In the genomic region with DNA sequence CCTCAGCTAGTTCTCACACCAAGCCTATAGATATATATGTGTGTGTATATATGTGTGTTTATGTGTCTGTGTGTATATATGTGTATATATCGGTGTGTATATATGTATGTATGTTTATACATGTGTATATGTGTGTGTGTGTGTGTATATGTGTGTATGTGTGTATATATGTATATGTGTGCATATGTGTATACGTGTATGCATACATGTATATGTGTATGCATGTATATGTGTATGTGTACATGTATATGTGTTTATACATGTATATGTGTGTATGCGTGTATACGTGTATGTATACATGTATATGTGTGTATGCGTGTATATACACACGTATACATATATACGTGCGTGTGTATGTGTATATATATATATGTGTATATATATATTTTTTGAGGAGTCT, we compare ENCODE assay signal across 9 cellular contexts.
"Had no signal": no experiment of that assay in that cellular context is flagged by ENCODE, and none has a peak within 500 bp of the region (broad histone marks: within the 10 kb centered on the region; RNA-seq: fewer than 3 reads in every experiment).

No MANE protein-coding gene starts in this region.

- H3K4me1 Mint-ChIP-seq: GM23338, H9 had no signal

- H3K27ac ChIP-seq: HL-60, KMS-11 had no signal

- DNase-seq: H9, HCEC 1CT, Karpas-422, KBM-7 had no signal

- H3K27ac Mint-ChIP-seq: GM23338, H9 had no signal

- H3K4me2 ChIP-seq: GM23338, KMS-11 had no signal

- H3K4me3 ChIP-seq: GM23338 had no signal

- H3K4me3 Mint-ChIP-seq: GM23338, H9 had no signal

- FAIRE-seq: H1, H54 had no signal

- ATAC-seq: GM23338 had no signal

- H3K9me3 Mint-ChIP-seq: GM23338, H9 had no signal
